In genomic region chr9:127721391-127721821, GRCh38 we compare ENCODE assay signal across 15 cellular contexts. TPM values are rescaled to one million over a fixed set of nuclear protein-coding genes. Genes with fewer than 3 reads are reported as not detected.
A peak's percentile ranks its signal among the peaks of the same experiment; 100 is the strongest.
DNase-seq lines count a peak whose midpoint lies in the region; ATAC-seq, FAIRE-seq and TF ChIP-seq lines count a peak whose summit lies in the region.
"Had no signal": no experiment of that assay in that cellular context is flagged by ENCODE, and none has a peak within 500 bp of the region (broad histone marks: within the 10 kb centered on the region; RNA-seq: fewer than 3 reads in every experiment).

No MANE protein-coding gene starts in this region.

- POLR2A ChIA-PET in CD8-positive, alpha-beta T cell (lab: Charles Lee): interaction anchor here (1.4 kb wide), 1 partner anchor 17 kb away, joined by 3 read pairs; no protein-coding TSS in a partner anchor

- TF ChIP-seq POLR2A in H54 (IDR thresholded peaks at IDR 0.05; ENCODE audit: low read depth, low read length): no peak

- peak overlapping the region; percentile 56 for H3K4me3 Mint-ChIP-seq in CD8-positive, alpha-beta T cell
- H3K4me3 Mint-ChIP-seq: nephron had no signal

- CTCF ChIA-PET in CD8-positive, alpha-beta T cell (lab: Charles Lee): interaction anchor here (1.0 to 2.4 kb wide), 2 partner anchors 13 to 132 kb away, joined by 3 to 11 read pairs; partner anchors contain the start of gene TOR2A

- no peak overlapping the region for H3K9ac ChIP-seq in kidney (ENCODE audit: low read length in 2 of 2)

- intact Hi-C loops in CD8-positive, alpha-beta T cell (cut with DNase I, micrococcal nuclease): no loop called here
- intact Hi-C loops in kidney (cut with DNase I): loop anchor here (10.0 kb wide), 1 partner anchor 127 kb away; no protein-coding TSS in a partner anchor

- peaks cover 29% of the 10 kb centered on the region for H3K4me1 Mint-ChIP-seq in CD8-positive, alpha-beta T cell (ENCODE audit: low read depth)
- H3K4me1 Mint-ChIP-seq: nephron had no signal

- ATAC-seq in CD8-positive, alpha-beta T cell: peak; percentile 26
- ATAC-seq in GM19467 (IDR thresholded peaks at IDR 0.05; ENCODE audit: unreplicated experiment): no peak
- ATAC-seq in HG03354 (IDR thresholded peaks at IDR 0.05; ENCODE audit: poor library complexity, severe bottlenecking, unreplicated experiment): no peak
- ATAC-seq: gastroesophageal sphincter had no signal

- TF ChIP-seq CTCF in CD8-positive, alpha-beta T cell (IDR thresholded peaks at IDR 0.05): no peak
- TF ChIP-seq CTCF in kidney (IDR thresholded peaks at IDR 0.05; ENCODE audit: borderline replicate concordance, extremely low read depth, insufficient read depth): no peak

- peak in 1 of 7 experiments; percentile 14 for DNase-seq in CD8-positive, alpha-beta T cell
- DNase-seq in H54 (ENCODE audit: insufficient read length, low spot score): peak; percentile 96
- peak in 1 of 2 experiments; percentile 20 for DNase-seq in SJSA1 (ENCODE audit: low read depth in 1 of 2, low spot score in 2 of 2)
- DNase-seq in kidney: peak; percentile 92
- DNase-seq in UCSD-AML1 (lab: John Stamatoyannopoulos, UW; ENCODE audit: unreplicated experiment): no peak
- DNase-seq in NCI-H1436 (lab: John Stamatoyannopoulos, UW): no peak
- DNase-seq: amniotic stem cell, NCI-H187 treated with DMSO at 0.1 percent for 48 hours, tibial artery had no signal

- FAIRE-seq in H54 (lab: Jason Lieb, UNC) (no peak), kidney (lab: Jason Lieb, UNC) (no peak)
- FAIRE-seq: HepG2 had no signal

- H3K9me3 Mint-ChIP-seq in CD8-positive, alpha-beta T cell: no peaks in the 10 kb centered on the region
- H3K9me3 Mint-ChIP-seq: nephron had no signal

- H3K4me3 ChIP-seq in CD8-positive, alpha-beta T cell (ENCODE audit: low read depth, low read length): no peak overlapping the region
- no peak overlapping the region for H3K4me3 ChIP-seq in SJSA1
- no peak overlapping the region for H3K4me3 ChIP-seq in kidney (ENCODE audit: low read length in 2 of 2)
- H3K4me3 ChIP-seq: gastroesophageal sphincter, tibial artery had no signal

- peaks cover 3% of the 10 kb centered on the region for H3K36me3 Mint-ChIP-seq in CD8-positive, alpha-beta T cell

- H3K27me3 ChIP-seq in CD8-positive, alpha-beta T cell (ENCODE audit: insufficient read depth, low read length): no peaks in the 10 kb centered on the region
- H3K27me3 ChIP-seq in SJSA1 (replicated peaks): no peaks in the 10 kb centered on the region

- no peaks in the 10 kb centered on the region for H3K27me3 Mint-ChIP-seq in CD8-positive, alpha-beta T cell (ENCODE audit: low read depth)

- H3K36me3 ChIP-seq in CD8-positive, alpha-beta T cell (ENCODE audit: insufficient read depth, low read length): no peaks in the 10 kb centered on the region
- no peaks in the 10 kb centered on the region for H3K36me3 ChIP-seq in SJSA1
- no peaks in the 10 kb centered on the region for H3K36me3 ChIP-seq in kidney (ENCODE audit: control insufficient read depth in 1 of 2, insufficient read depth in 2 of 2, low read length in 2 of 2)
- H3K36me3 ChIP-seq: gastroesophageal sphincter, tibial artery had no signal

- H3K9me3 ChIP-seq in CD8-positive, alpha-beta T cell (ENCODE audit: low read length): no peaks in the 10 kb centered on the region
- H3K9me3 ChIP-seq in SJSA1 (replicated peaks): no peaks in the 10 kb centered on the region
- no peaks in the 10 kb centered on the region for H3K9me3 ChIP-seq in kidney (ENCODE audit: control insufficient read depth in 1 of 2, low read length in 2 of 2)
- H3K9me3 ChIP-seq: gastroesophageal sphincter, tibial artery had no signal

- H3K4me1 ChIP-seq in CD8-positive, alpha-beta T cell (ENCODE audit: insufficient read depth, low read length): peaks cover 28% of the 10 kb centered on the region
- peaks cover 21% of the 10 kb centered on the region for H3K4me1 ChIP-seq in SJSA1 (replicated peaks)
- H3K4me1 ChIP-seq in kidney (ENCODE audit: control insufficient read depth in 1 of 2, insufficient read depth in 1 of 2, low read depth in 1 of 2, low read length in 2 of 2): peaks cover 0 to 4% of the 10 kb centered on the region in 2 donors

- no peak overlapping the region for H3K27ac ChIP-seq in CD8-positive, alpha-beta T cell (ENCODE audit: low read depth, low read length)
- H3K27ac ChIP-seq in SJSA1 (0 out of 2 replicates have a peak overlapping the region, but pooled peaks have one; percentile 42), kidney (ENCODE audit: low read depth in 2 of 2, low read length in 2 of 2) (no peak overlapping the region)
- H3K27ac ChIP-seq: gastroesophageal sphincter, tibial artery had no signal

- peak overlapping the region; percentile 83 for H3K27ac Mint-ChIP-seq in CD8-positive, alpha-beta T cell
- H3K27ac Mint-ChIP-seq: nephron had no signal

RNA-seq across cellular contexts. Expression of gene TTC16, which starts 5.5 kb away (rescaled TPM):
- total RNA-seq in CD8-positive, alpha-beta T cell: 1 to 10 TPM; 5.2 to 5.5 TPM
- total RNA-seq in SJSA1 (2014; rRNA removed; shearing (Covaris generic)): not detected in 2 replicates
- 0.72 TPM for total RNA-seq in kidney
- polyA plus RNA-seq in kidney (ENCODE audit: insufficient read depth, low read depth, low replicate concordance): 0.32 TPM
- total RNA-seq: gastroesophageal sphincter, HepG2 had no signal
- polyA plus RNA-seq: HepG2 had no signal

RNA-seq across cellular contexts. Expression of gene PTRH1, which starts 5.9 kb away (rescaled TPM):
- 1 to 10 TPM; 4.6 to 5.3 TPM for total RNA-seq in CD8-positive, alpha-beta T cell
- 10.4 and 17.5 TPM in 2 replicates for total RNA-seq in SJSA1 (2014; rRNA removed; shearing (Covaris generic))
- 20.5 TPM for total RNA-seq in kidney
- 41.3 TPM for polyA plus RNA-seq in kidney (ENCODE audit: insufficient read depth, low read depth, low replicate concordance)

RNA-seq across cellular contexts. Expression of gene TOR2A, which starts 13.7 kb away (rescaled TPM):
- 1 to 10 TPM; 4.7 to 5.3 TPM for total RNA-seq in CD8-positive, alpha-beta T cell
- total RNA-seq in SJSA1 (2014; rRNA removed; shearing (Covaris generic)): 5.3 and 11.4 TPM in 2 replicates
- total RNA-seq in kidney: 12.7 TPM
- 14.5 TPM for polyA plus RNA-seq in kidney (ENCODE audit: insufficient read depth, low read depth, low replicate concordance)

RNA-seq across cellular contexts. Expression of gene CFAP157, which starts 14.6 kb away (rescaled TPM):
- under 1 TPM in 1 of 2 experiments, not detected in 1; 0.14 TPM for total RNA-seq in CD8-positive, alpha-beta T cell
- total RNA-seq in SJSA1 (2014; rRNA removed; shearing (Covaris generic)): 0.11 TPM in 1 of 2 replicates, not detected in the other
- total RNA-seq in kidney: 2.9 TPM
- polyA plus RNA-seq in kidney (ENCODE audit: insufficient read depth, low read depth, low replicate concordance): 0.41 TPM
- total RNA-seq: HepG2; T-helper 2 cell treated with Interferon-gamma antibody and Interleukin-4, amounts not matched to agents 100 ng/mL and 5 ng/mL, for 36 hours had no signal

RNA-seq across cellular contexts. Expression of gene SH2D3C, which starts 57.1 kb away (rescaled TPM):
- 1 to 10 TPM; 5.9 to 6.4 TPM for total RNA-seq in CD8-positive, alpha-beta T cell
- not detected in 2 replicates for total RNA-seq in SJSA1 (2014; rRNA removed; shearing (Covaris generic))
- total RNA-seq in kidney: 27.7 TPM
- polyA plus RNA-seq in kidney (ENCODE audit: insufficient read depth, low read depth, low replicate concordance): 13.7 TPM
- total RNA-seq: HepG2 had no signal
- polyA plus RNA-seq: HepG2 had no signal

Comparison
In these comparisons a context has a peak if more than half of its experiments do, and no peak if none do; other contexts are left out.
1. DNase-seq: peak in H54 (single experiment) and kidney (single experiment); none in UCSD-AML1 (single experiment) and NCI-H1436 (single experiment).